2 cellular contexts compared by ENCODE assay signal in genomic region chr6:90135672-90136071, GRCh38.
TF ChIP-seq lines count a peak whose summit lies in the region.

No MANE protein-coding gene starts in this region.

TF ChIP-seq in SK-N-SH, 30 proteins besides CTCF, POLR2A, EP300 and RAD21:
- TF ChIP-seq PBX3 (IDR thresholded peaks at IDR 0.05) (peak; percentile 35; the same call in 1 of the 2 replicates), USF1 (IDR thresholded peaks at IDR 0.05; ENCODE audit: borderline replicate concordance, low read depth) (no peak), MAX (IDR thresholded peaks at IDR 0.05; ENCODE audit: low read depth) (peak; percentile 49; the same call in 1 of the 2 replicates), FOSL2 (IDR thresholded peaks at IDR 0.05; ENCODE audit: borderline replicate concordance, low read depth) (peak; percentile 60), ELF1 (IDR thresholded peaks at IDR 0.05) (no peak), USF2 (IDR thresholded peaks at IDR 0.05; ENCODE audit: borderline replicate concordance, low read depth, low read length) (no peak), JUND (IDR thresholded peaks at IDR 0.05) (peak; percentile 37; the same call in 1 of the 2 replicates), NFIC (IDR thresholded peaks at IDR 0.05; ENCODE audit: borderline replicate concordance) (peak; percentile 36; the same call in 1 of the 2 replicates), MXI1 (IDR thresholded peaks at IDR 0.05; ENCODE audit: low read depth, low read length) (no peak), TCF12 (IDR thresholded peaks at IDR 0.05) (peak; percentile 76)

TF ChIP-seq in GM23338, 12 proteins besides CTCF, POLR2A, EP300 and RAD21 (continued from another document):
- TF ChIP-seq ZNF462 (CRISPR knock-in tag; IDR thresholded peaks at IDR 0.05) (no peak), EZH2phosphoT487 (IDR thresholded peaks at IDR 0.05; ENCODE audit: unreplicated experiment) (no peak), REST (IDR thresholded peaks at IDR 0.05; ENCODE audit: unreplicated experiment) (no peak), ETS1 (IDR thresholded peaks at IDR 0.05) (no peak), JUNB (IDR thresholded peaks at IDR 0.05; ENCODE audit: unreplicated experiment) (no peak), ZNF114 (CRISPR knock-in tag; IDR thresholded peaks at IDR 0.05) (no peak), CREB1 (CRISPR knock-in tag; IDR thresholded peaks at IDR 0.05; ENCODE audit: low read depth) (no peak), ZNF331 (CRISPR knock-in tag; IDR thresholded peaks at IDR 0.05; ENCODE audit: low read depth) (no peak), POLR2AphosphoS5 (IDR thresholded peaks at IDR 0.05; ENCODE audit: low read depth) (no peak), NANOG (IDR thresholded peaks at IDR 0.05; ENCODE audit: borderline replicate concordance) (no peak), EZH2 (IDR thresholded peaks at IDR 0.05; ENCODE audit: low read depth, unreplicated experiment) (no peak)
